ENCODE assay signal across 1 cellular context in genomic region chr11:2730323-2731284, GRCh38.
TF ChIP-seq lines count a peak whose summit lies in the region.

No MANE protein-coding gene starts in this region.

TF ChIP-seq in HepG2, 621 proteins besides CTCF, POLR2A, EP300 and RAD21 (continued from another document and continues in another):
- TF ChIP-seq PRDM4 (CRISPR knock-in tag; IDR thresholded peaks at IDR 0.05; ENCODE audit: borderline replicate concordance) (no peak), SAP130 (CRISPR knock-in tag; IDR thresholded peaks at IDR 0.05; ENCODE audit: low read depth) (peak; percentile 53; the same call in 1 of the 2 replicates), ZNF430 (CRISPR knock-in tag; IDR thresholded peaks at IDR 0.05) (peak; percentile 31; the same call in 1 of the 2 replicates), ZNF260 (CRISPR knock-in tag; IDR thresholded peaks at IDR 0.05; ENCODE audit: borderline replicate concordance, low read depth) (no peak), ZNF761 (CRISPR knock-in tag; conservative IDR thresholded peaks at IDR 0.05) (no peak), PPARG (CRISPR knock-in tag; conservative IDR thresholded peaks at IDR 0.05) (peak; percentile 78), ZNF350 (CRISPR knock-in tag; IDR thresholded peaks at IDR 0.05; ENCODE audit: borderline replicate concordance, low read depth) (peak; percentile 56), ZNF101 (CRISPR knock-in tag; IDR thresholded peaks at IDR 0.05; ENCODE audit: borderline replicate concordance, low read depth) (no peak), ZNF546 (CRISPR knock-in tag; conservative IDR thresholded peaks at IDR 0.05) (no peak), HNRNPUL1 (IDR thresholded peaks at IDR 0.05; ENCODE audit: low read depth, low read length) (no peak), ZNF704 (CRISPR knock-in tag; IDR thresholded peaks at IDR 0.05; ENCODE audit: borderline replicate concordance) (no peak; the same call in 1 of the 2 replicates), ZBTB38 (CRISPR knock-in tag; IDR thresholded peaks at IDR 0.05) (0 out of 2 replicates have a peak, but pooled peaks have one; percentile 5), ZNF740 (CRISPR knock-in tag; IDR thresholded peaks at IDR 0.05) (peak; percentile 17), ZBTB26 (CRISPR knock-in tag; IDR thresholded peaks at IDR 0.05; ENCODE audit: borderline replicate concordance) (no peak), ZNF605 (CRISPR knock-in tag; IDR thresholded peaks at IDR 0.05) (peak; percentile 77; the same call in 1 of the 2 replicates), ARNT2 (CRISPR knock-in tag; IDR thresholded peaks at IDR 0.05; ENCODE audit: low read depth) (no peak; the same call in 1 of the 2 replicates), ZNF644 (CRISPR knock-in tag; IDR thresholded peaks at IDR 0.05; ENCODE audit: low read depth) (peak; percentile 34), ARID4A (CRISPR knock-in tag; IDR thresholded peaks at IDR 0.05; ENCODE audit: borderline replicate concordance) (peak; percentile 36; the same call in 1 of the 2 replicates), ATRX (CRISPR knock-in tag; IDR thresholded peaks at IDR 0.05; ENCODE audit: borderline replicate concordance) (no peak), SKI (IDR thresholded peaks at IDR 0.05; ENCODE audit: partially characterized antibody) (peak; percentile 44), ZNF224 (CRISPR knock-in tag; IDR thresholded peaks at IDR 0.05) (no peak), ZNF580 (CRISPR knock-in tag; IDR thresholded peaks at IDR 0.05; ENCODE audit: borderline replicate concordance, low read depth) (peak; percentile 70; the same call in 1 of the 2 replicates), ZNF710 (CRISPR knock-in tag; IDR thresholded peaks at IDR 0.05; ENCODE audit: borderline replicate concordance) (peak; percentile 91), HNRNPL (IDR thresholded peaks at IDR 0.05; ENCODE audit: low read depth, low read length) (peak; percentile 100), SNAPC4 (CRISPR knock-in tag; IDR thresholded peaks at IDR 0.05) (no peak), ZNF563 (CRISPR knock-in tag; IDR thresholded peaks at IDR 0.05) (0 out of 2 replicates have a peak, but pooled peaks have one; percentile 50), PCBP1 (IDR thresholded peaks at IDR 0.05; ENCODE audit: borderline replicate concordance, low read depth, low read length) (0 out of 2 replicates have a peak, but pooled peaks have one; percentile 42), TCF12 (IDR thresholded peaks at IDR 0.05) (no peak), TCF12 (CRISPR knock-in tag; IDR thresholded peaks at IDR 0.05) (peak; percentile 38; the same call in 1 of the 2 replicates), ZNF576 (CRISPR knock-in tag; IDR thresholded peaks at IDR 0.05) (no peak), ZNF709 (CRISPR knock-in tag; IDR thresholded peaks at IDR 0.05) (no peak; the same call in 1 of the 2 replicates), XBP1 (CRISPR knock-in tag; IDR thresholded peaks at IDR 0.05) (no peak), TBX3 (IDR thresholded peaks at IDR 0.05; ENCODE audit: borderline replicate concordance) (peak; percentile 23; the same call in 1 of the 2 replicates), HNF4A (CRISPR knock-in tag; IDR thresholded peaks at IDR 0.05) (peak; percentile 97), RBFOX2 (IDR thresholded peaks at IDR 0.05; ENCODE audit: low read depth, low read length) (peak; percentile 91; the same call in 1 of the 2 replicates), TCF7 (IDR thresholded peaks at IDR 0.05; ENCODE audit: low read depth) (no peak; the same call in 1 of the 2 replicates), ZNF616 (CRISPR knock-in tag; IDR thresholded peaks at IDR 0.05; ENCODE audit: low read depth) (no peak), TFE3 (CRISPR knock-in tag; IDR thresholded peaks at IDR 0.05) (no peak; the same call in 1 of the 2 replicates), GATAD2A (CRISPR knock-in tag; IDR thresholded peaks at IDR 0.05) (peak; percentile 86)
